Comparison of ENCODE assay signal across 15 cellular contexts in the genomic region with DNA sequence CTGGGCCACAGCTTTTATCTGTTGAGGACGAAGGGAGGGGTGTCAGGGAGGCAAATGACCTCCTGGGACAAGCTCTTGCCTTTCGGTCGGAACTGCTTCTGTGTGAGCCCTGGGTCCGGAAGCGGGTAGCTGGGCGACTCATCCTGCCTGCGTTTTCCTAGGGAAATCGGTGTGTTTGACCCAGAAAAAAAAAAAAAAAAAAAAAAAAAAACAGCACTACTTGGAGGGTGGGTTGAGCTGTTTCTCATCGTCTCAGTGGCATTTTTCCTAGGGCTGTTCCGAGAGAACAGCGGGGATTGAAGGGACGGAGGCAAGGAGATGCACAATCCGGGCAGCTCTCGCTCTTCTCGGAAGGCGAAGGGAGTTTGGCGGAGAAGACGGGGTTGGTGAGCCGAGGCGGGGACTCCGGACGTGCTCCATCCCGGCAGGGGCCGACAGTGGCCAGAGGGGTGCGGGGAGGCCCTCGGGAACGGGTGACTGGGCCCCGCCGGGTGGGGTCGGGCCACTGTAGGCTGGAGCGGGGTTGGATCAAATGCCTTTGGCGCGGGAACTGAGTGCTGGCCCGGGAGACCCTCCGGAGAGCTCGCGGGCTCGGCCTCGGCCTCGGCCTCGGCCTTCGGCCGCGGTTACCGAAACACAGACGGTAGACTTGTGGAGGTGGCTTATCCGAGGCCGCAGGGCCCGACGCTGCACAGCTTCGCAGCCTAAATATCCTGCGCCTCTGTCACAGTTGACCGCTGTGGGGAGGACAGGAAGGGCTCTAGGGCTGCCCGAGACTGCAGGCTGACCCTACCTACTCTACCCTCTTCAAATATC. TPM values are rescaled to one million over a fixed set of nuclear protein-coding genes. Genes with fewer than 3 reads are reported as not detected.
DNase-seq lines count a peak whose midpoint lies in the region; ATAC-seq and TF ChIP-seq lines count a peak whose summit lies in the region.
"Had no signal": no experiment of that assay in that cellular context is flagged by ENCODE, and none has a peak within 500 bp of the region (broad histone marks: within the 10 kb centered on the region; RNA-seq: fewer than 3 reads in every experiment).

No MANE protein-coding gene starts in this region.

- TF ChIP-seq CTCF in CD4-positive, alpha-beta T cell (IDR thresholded peaks at IDR 0.05): no peak
- TF ChIP-seq CTCF in chondrocyte (IDR thresholded peaks at IDR 0.05) (no peak), breast epithelium (IDR thresholded peaks at IDR 0.05) (no peak)

- peaks cover 92% of the 10 kb centered on the region for H3K27me3 Mint-ChIP-seq in CD4-positive, alpha-beta T cell
- peaks cover 81% of the 10 kb centered on the region for H3K27me3 Mint-ChIP-seq in chondrocyte (ENCODE audit: low read depth)
- H3K27me3 Mint-ChIP-seq in natural killer cell treated with Interleukin-12 subunit alpha and Interleukin-12 subunit beta and Interleukin-15 and Interleukin-18, amount 100 ng/mL, for 72 hours: peaks cover 65 to 91% of the 10 kb centered on the region in 2 donors

- no peaks in the 10 kb centered on the region for H3K79me2 ChIP-seq in GM23248 (ENCODE audit: insufficient read depth)

- no peaks in the 10 kb centered on the region for H3K36me3 ChIP-seq in GM23248 (ENCODE audit: low read depth)
- H3K36me3 ChIP-seq in breast epithelium: no peaks in the 10 kb centered on the region

- H3K27me3 ChIP-seq in CD4-positive, alpha-beta T cell (ENCODE audit: control insufficient read depth, insufficient read depth, low read length): peaks cover 95% of the 10 kb centered on the region
- H3K27me3 ChIP-seq in GM23248 (replicated peaks; ENCODE audit: insufficient read depth) (peaks cover 94% of the 10 kb centered on the region), breast epithelium (peaks cover 7 to 96% of the 10 kb centered on the region in 2 donors)

- H3F3A ChIP-seq in GM23248 (ENCODE audit: insufficient read depth): no peaks in the 10 kb centered on the region

- H3K4me1 Mint-ChIP-seq in CD4-positive, alpha-beta T cell (ENCODE audit: low read depth): peaks cover 40% of the 10 kb centered on the region
- H3K4me1 Mint-ChIP-seq in chondrocyte (ENCODE audit: low read depth): peaks cover 17% of the 10 kb centered on the region
- peaks cover 28 to 31% of the 10 kb centered on the region in 2 donors for H3K4me1 Mint-ChIP-seq in natural killer cell treated with Interleukin-12 subunit alpha and Interleukin-12 subunit beta and Interleukin-15 and Interleukin-18, amount 100 ng/mL, for 72 hours (ENCODE audit: low read depth in 2 of 2)

- no peaks in the 10 kb centered on the region for H3K4me1 ChIP-seq in GM23248 (ENCODE audit: insufficient read depth)
- no peaks in the 10 kb centered on the region for H3K4me1 ChIP-seq in breast epithelium

- intact Hi-C loops in CD4-positive, alpha-beta T cell (cut with DNase I, micrococcal nuclease): loop anchor here (2.0 to 10.0 kb wide), 3 partner anchors 115 to 245 kb away; no protein-coding TSS in a partner anchor
- intact Hi-C loops in breast epithelium (cut with DNase I; ENCODE audit: low total_unique reads): no loop called here

- peaks cover 8% of the 10 kb centered on the region for H3K9me3 Mint-ChIP-seq in CD4-positive, alpha-beta T cell
- peaks cover 3% of the 10 kb centered on the region for H3K9me3 Mint-ChIP-seq in chondrocyte (ENCODE audit: low read depth)
- H3K9me3 Mint-ChIP-seq in natural killer cell treated with Interleukin-12 subunit alpha and Interleukin-12 subunit beta and Interleukin-15 and Interleukin-18, amount 100 ng/mL, for 72 hours: no peaks in the 10 kb centered on the region

- H3K4me2 ChIP-seq in GM23248 (ENCODE audit: unreplicated experiment): no peak overlapping the region

- no peak for TF ChIP-seq POLR2A in breast epithelium (IDR thresholded peaks at IDR 0.05)

- H3K27ac ChIP-seq in CD4-positive, alpha-beta T cell (ENCODE audit: low read depth, low read length): no peak overlapping the region
- H3K27ac ChIP-seq in GM23248: no peak overlapping the region
- H3K27ac ChIP-seq in breast epithelium: no peak overlapping the region

- H3K27ac Mint-ChIP-seq in CD4-positive, alpha-beta T cell: peak overlapping the region; percentile 22
- H3K27ac Mint-ChIP-seq in chondrocyte (ENCODE audit: unreplicated experiment): peak overlapping the region; percentile 66
- H3K27ac Mint-ChIP-seq in natural killer cell treated with Interleukin-12 subunit alpha and Interleukin-12 subunit beta and Interleukin-15 and Interleukin-18, amount 100 ng/mL, for 72 hours: peak overlapping the region in 1 of 2 donors; percentile 60

- H4K20me1 ChIP-seq in GM23248 (ENCODE audit: insufficient read depth): no peaks in the 10 kb centered on the region

- H3K4me3 ChIP-seq in GM23248: no peak overlapping the region
- peak overlapping the region in 1 of 3 donors; percentile 62 for H3K4me3 ChIP-seq in breast epithelium

- H3K36me3 Mint-ChIP-seq in CD4-positive, alpha-beta T cell (ENCODE audit: low read depth): peaks cover 15% of the 10 kb centered on the region
- H3K36me3 Mint-ChIP-seq in chondrocyte (ENCODE audit: low read depth): peaks cover 8% of the 10 kb centered on the region
- H3K36me3 Mint-ChIP-seq in natural killer cell treated with Interleukin-12 subunit alpha and Interleukin-12 subunit beta and Interleukin-15 and Interleukin-18, amount 100 ng/mL, for 72 hours: peaks cover 5% of the 10 kb centered on the region

- DNase-seq in CD4-positive, alpha-beta T cell: no peak
- DNase-seq in GM23248: peak; percentile 26
- DNase-seq in chondrocyte (ENCODE audit: low spot score): no peak
- no peak for DNase-seq in natural killer cell treated with Interleukin-12 subunit alpha and Interleukin-12 subunit beta and Interleukin-15 and Interleukin-18, amount 100 ng/mL, for 72 hours (ENCODE audit: low spot score)
- no peak for DNase-seq in breast epithelium (ENCODE audit: low spot score in 2 of 2)
- DNase-seq in activated effector memory CD4-positive, alpha-beta T cell treated with anti-CD3 and anti-CD28 coated beads, Interleukin-2, amount 50 U/mL, for 16 hours: no peak
- DNase-seq in SHP77 (lab: John Stamatoyannopoulos, UW): no peak
- DNase-seq: activated CD8-positive, alpha-beta memory T cell treated with anti-CD3 and anti-CD28 coated beads, Interleukin-2, amount 50 U/mL, for 48 hours; Calu3; OCI-M1 had no signal

- CTCF ChIA-PET in CD4-positive, alpha-beta T cell (lab: Charles Lee): no interaction called here

- no peak for ATAC-seq in CD4-positive, alpha-beta T cell (ENCODE audit: poor library complexity)
- ATAC-seq in natural killer cell treated with Interleukin-12 subunit alpha and Interleukin-12 subunit beta and Interleukin-15 and Interleukin-18, amount 100 ng/mL, for 72 hours: no peak
- no peak for ATAC-seq in HG03196 (IDR thresholded peaks at IDR 0.05; ENCODE audit: unreplicated experiment)

- POLR2A ChIA-PET in CD4-positive, alpha-beta T cell (lab: Charles Lee): interaction anchor here (0.6 to 1.5 kb wide), 3 partner anchors 10 to 139 kb away, joined by 3 read pairs; no protein-coding TSS in a partner anchor

- no peaks in the 10 kb centered on the region for H3K9me2 ChIP-seq in GM23248 (ENCODE audit: insufficient read depth)

- H3K9me3 ChIP-seq in CD4-positive, alpha-beta T cell (ENCODE audit: control insufficient read depth, low read length): peaks cover 37% of the 10 kb centered on the region
- H3K9me3 ChIP-seq in GM23248 (ENCODE audit: low read depth) (no peaks in the 10 kb centered on the region), breast epithelium (peaks cover 0 to 19% of the 10 kb centered on the region in 2 donors)

- in situ Hi-C loops in GM23248 (cut with MboI): no loop called here

- H2AFZ ChIP-seq in GM23248: no peak overlapping the region

- WGBS in GM23248 (ENCODE audit: low coverage in 1 of 2, low lambda C conversion rate in 2 of 2, missing lambda C conversion rate in 2 of 2), 2 experiments: 21 to 23% methylated on average over 46 to 54 of the region's 54 CpGs

- H3K9ac ChIP-seq in GM23248: no peak overlapping the region

- peak overlapping the region; percentile 22 for H3K4me3 Mint-ChIP-seq in CD4-positive, alpha-beta T cell
- H3K4me3 Mint-ChIP-seq in chondrocyte (ENCODE audit: unreplicated experiment): no peak overlapping the region
- H3K4me3 Mint-ChIP-seq in natural killer cell treated with Interleukin-12 subunit alpha and Interleukin-12 subunit beta and Interleukin-15 and Interleukin-18, amount 100 ng/mL, for 72 hours: peak overlapping the region; percentile 50

RNA-seq across cellular contexts. Expression of gene BARHL2, which starts 2.4 kb away (rescaled TPM):
- total RNA-seq in CD4-positive, alpha-beta T cell: not detected
- total RNA-seq in GM23248 (2014; rRNA removed; shearing (Covaris generic)): not detected in 2 replicates
- polyA plus RNA-seq in GM23248 (2016; fragmentation: Nextera tagmentation; extraction: Ambion mirVana): not detected in 2 replicates
- not detected in 3 replicates for total RNA-seq in chondrocyte
- total RNA-seq in natural killer cell treated with Interleukin-12 subunit alpha and Interleukin-12 subunit beta and Interleukin-15 and Interleukin-18, amount 100 ng/mL, for 72 hours: not detected
- not detected for total RNA-seq in breast epithelium
- total RNA-seq: bronchial epithelial cell; Calu3; fibroblast of lung; kidney epithelial cell; T-helper 2 cell treated with Interferon-gamma antibody and Interleukin-4, amounts not matched to agents 100 ng/mL and 5 ng/mL, for 36 hours had no signal
- polyA plus RNA-seq: fibroblast of lung had no signal
